8 cellular contexts compared by ENCODE assay signal in the genomic region with DNA sequence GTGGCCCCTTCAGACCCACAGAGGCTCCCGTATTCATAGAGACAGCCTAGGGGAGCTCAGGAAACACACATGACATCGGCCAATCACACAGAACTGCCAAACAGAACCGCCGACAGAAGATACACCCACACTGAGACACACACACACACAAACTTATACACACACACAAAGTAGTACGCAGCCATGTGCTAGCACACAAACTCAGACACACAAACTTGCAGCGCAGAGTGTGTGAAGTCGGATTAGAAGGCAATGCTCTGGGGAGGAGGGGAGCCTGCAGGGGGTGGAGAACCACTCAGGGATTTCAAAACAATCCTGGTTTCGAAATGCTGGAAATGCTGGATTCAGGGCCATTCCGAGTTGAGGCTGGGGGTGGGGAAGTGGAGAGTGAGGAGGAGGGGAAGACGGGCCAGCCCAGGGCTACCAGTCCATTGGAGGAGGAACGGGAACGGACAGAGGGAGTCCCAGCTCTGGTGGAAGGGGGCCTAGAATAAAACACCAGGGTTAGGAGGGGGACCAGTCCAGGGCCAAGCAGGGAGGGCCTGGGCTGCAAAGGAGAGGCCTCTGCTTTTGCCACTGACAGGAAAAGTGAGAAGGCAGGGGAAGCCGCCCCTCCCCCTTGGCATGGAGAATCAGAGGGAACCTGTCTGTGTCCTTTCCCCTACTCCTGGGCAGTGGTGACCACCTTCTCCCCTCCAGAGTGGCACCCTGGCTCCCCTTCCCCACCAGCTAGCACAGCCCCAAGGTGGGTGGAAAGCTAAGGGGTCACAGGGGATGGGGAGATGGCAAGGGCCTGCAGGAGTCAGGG. TPM values are rescaled to one million over a fixed set of nuclear protein-coding genes. Genes with fewer than 3 reads are reported as not detected.
DNase-seq lines count a peak whose midpoint lies in the region; ATAC-seq and TF ChIP-seq lines count a peak whose summit lies in the region.

No MANE protein-coding gene starts in this region.

- TF ChIP-seq POLR2A in transverse colon (IDR thresholded peaks at IDR 0.05): no peak

- H3K27ac ChIP-seq in CD4-positive, alpha-beta T cell (ENCODE audit: low read depth, low read length): peak overlapping the region; percentile 98
- H3K27ac ChIP-seq in transverse colon: peak overlapping the region; percentile 98 to 100 (median 100)

- H3K4me1 ChIP-seq in NT2/D1 (ENCODE audit: insufficient read depth, insufficient read length): peaks cover 34% of the 10 kb centered on the region
- H3K4me1 ChIP-seq in transverse colon: peaks cover 66 to 88% (median 83%) of the 10 kb centered on the region in 4 donors

- no peaks in the 10 kb centered on the region for H3K27me3 ChIP-seq in CD4-positive, alpha-beta T cell (ENCODE audit: control insufficient read depth, insufficient read depth, low read length)
- H3K27me3 ChIP-seq in NT2/D1 (ENCODE audit: insufficient read depth, insufficient read length): peaks cover 3% of the 10 kb centered on the region
- no peaks in the 10 kb centered on the region for H3K27me3 ChIP-seq in transverse colon

- H3K4me3 Mint-ChIP-seq in CD4-positive, alpha-beta T cell: peak overlapping the region; percentile 93

- peaks cover 69% of the 10 kb centered on the region for H3K36me3 Mint-ChIP-seq in CD4-positive, alpha-beta T cell (ENCODE audit: low read depth)

- no peak for TF ChIP-seq EP300 in transverse colon (IDR thresholded peaks at IDR 0.05; ENCODE audit: low read depth)

- H3K4me1 Mint-ChIP-seq in CD4-positive, alpha-beta T cell (ENCODE audit: low read depth): peaks cover 64% of the 10 kb centered on the region

- in situ Hi-C loops in transverse colon (cut with MboI; ENCODE audit: low pct_ligation_motif_present in 1 of 4, low pct_unique_long_range_greater_than_20kb in 1 of 4, low sequenced_read_pairs in 3 of 4): no loop called here

- H3K9me3 ChIP-seq in CD4-positive, alpha-beta T cell (ENCODE audit: control insufficient read depth, low read length): no peaks in the 10 kb centered on the region
- H3K9me3 ChIP-seq in NT2/D1 (ENCODE audit: insufficient read depth, low read length) (no peaks in the 10 kb centered on the region), transverse colon (no peaks in the 10 kb centered on the region)

- H3K4me3 ChIP-seq in NT2/D1 (ENCODE audit: insufficient read length, low read depth): peak overlapping the region; percentile 32
- peak overlapping the region; percentile 4 to 75 (median 62) for H3K4me3 ChIP-seq in transverse colon

- 26 to 27% methylated on average over 5 to 13 of the region's 13 CpGs for WGBS in transverse colon (ENCODE audit: low coverage in 1 of 2), 2 donors

- H3K9ac ChIP-seq in NT2/D1 (ENCODE audit: insufficient read length, low read depth): peak overlapping the region; percentile 76

- peaks cover 10% of the 10 kb centered on the region for H3K36me3 ChIP-seq in NT2/D1 (ENCODE audit: insufficient read depth, insufficient read length, low read length)
- no peaks in the 10 kb centered on the region for H3K36me3 ChIP-seq in transverse colon

- POLR2A ChIA-PET in CD4-positive, alpha-beta T cell (lab: Charles Lee): interaction anchor here (9.8 kb wide), 1 partner anchor 131 kb away, joined by 187 read pairs; a partner anchor contains a TSS

- ATAC-seq in CD4-positive, alpha-beta T cell (ENCODE audit: poor library complexity): no peak
- ATAC-seq in HG03095 (IDR thresholded peaks at IDR 0.05; ENCODE audit: unreplicated experiment): no peak

- peaks cover 3% of the 10 kb centered on the region for H3K27me3 Mint-ChIP-seq in CD4-positive, alpha-beta T cell

- H3K27ac Mint-ChIP-seq in CD4-positive, alpha-beta T cell: peak overlapping the region; percentile 100

- no peaks in the 10 kb centered on the region for H3K9me3 Mint-ChIP-seq in CD4-positive, alpha-beta T cell

- intact Hi-C loops in CD4-positive, alpha-beta T cell (cut with DNase I, micrococcal nuclease): no loop called here
- intact Hi-C loops in transverse colon (cut with DNase I; ENCODE audit: low total_unique reads): no loop called here

- CTCF ChIA-PET in CD4-positive, alpha-beta T cell (lab: Charles Lee): no interaction called here

- no peak for DNase-seq in CD4-positive, alpha-beta T cell
- DNase-seq in NT2/D1 (ENCODE audit: low read depth, low spot score) (no peak), dedifferentiated amniotic fluid mesenchymal stem cell (ENCODE audit: extremely low spot score) (peak; percentile 65), lung microvascular endothelial cell (ENCODE audit: low read depth in 2 of 2) (peak; percentile 55 to 59), transverse colon (peak; percentile 61), NCI-H1105 treated with DMSO at 0.1 percent for 48 hours (lab: John Stamatoyannopoulos, UW) (no peak)
- no peak for DNase-seq in effector CD4-positive, alpha-beta T cell

- TF ChIP-seq CTCF in CD4-positive, alpha-beta T cell (IDR thresholded peaks at IDR 0.05): no peak
- TF ChIP-seq CTCF in transverse colon (IDR thresholded peaks at IDR 0.05): no peak

RNA-seq across cellular contexts. Expression of a gene that starts 4.4 kb away (rescaled TPM):
- total RNA-seq in CD4-positive, alpha-beta T cell: 100 to 1,000 TPM; 326 to 332 TPM
- total RNA-seq in lung microvascular endothelial cell: 4.6 and 5.9 TPM in 2 replicates
- 10 to 100 TPM; 15.9 to 23.9 (median 18.5) TPM for total RNA-seq in transverse colon

RNA-seq across cellular contexts. Expression of a gene that starts 34.8 kb away (rescaled TPM):
- under 1 TPM in 1 of 2 experiments, not detected in 1; 0.27 TPM for total RNA-seq in CD4-positive, alpha-beta T cell
- not detected in 2 replicates for total RNA-seq in lung microvascular endothelial cell
- not detected for total RNA-seq in transverse colon

RNA-seq across cellular contexts. Expression of a gene that starts 37.6 kb away (rescaled TPM):
- 10 to 100 TPM; 13.2 to 14.3 TPM for total RNA-seq in CD4-positive, alpha-beta T cell
- total RNA-seq in lung microvascular endothelial cell: not detected in 2 replicates
- total RNA-seq in transverse colon: 1 to 10 TPM in 2 of 4 donors, not detected in 2; 2.5 to 4.1 TPM

RNA-seq across cellular contexts. Expression of a gene that starts 50.2 kb away (rescaled TPM):
- total RNA-seq in CD4-positive, alpha-beta T cell: not detected
- total RNA-seq in lung microvascular endothelial cell (not detected in 2 replicates), transverse colon (not detected)

Comparison
In these comparisons a context has a peak if more than half of its experiments do, and no peak if none do; other contexts are left out.
1. DNase-seq: peak in dedifferentiated amniotic fluid mesenchymal stem cell (single experiment), lung microvascular endothelial cell (2 of 2) and transverse colon (single experiment); none in CD4-positive, alpha-beta T cell (0 of 10), NT2/D1 (single experiment), effector CD4-positive, alpha-beta T cell (single experiment) and NCI-H1105 treated with DMSO at 0.1 percent for 48 hours (single experiment).
2. RNA of a gene that starts 4.4 kb away (total RNA-seq): 326 to 332 TPM in CD4-positive, alpha-beta T cell; 15.9 to 23.9 TPM in transverse colon and 4.6 to 5.9 TPM in lung microvascular endothelial cell; every median in the first group is over 10 times any median in the second.